ENCODE assay signal across 1 cellular context in the genomic region with DNA sequence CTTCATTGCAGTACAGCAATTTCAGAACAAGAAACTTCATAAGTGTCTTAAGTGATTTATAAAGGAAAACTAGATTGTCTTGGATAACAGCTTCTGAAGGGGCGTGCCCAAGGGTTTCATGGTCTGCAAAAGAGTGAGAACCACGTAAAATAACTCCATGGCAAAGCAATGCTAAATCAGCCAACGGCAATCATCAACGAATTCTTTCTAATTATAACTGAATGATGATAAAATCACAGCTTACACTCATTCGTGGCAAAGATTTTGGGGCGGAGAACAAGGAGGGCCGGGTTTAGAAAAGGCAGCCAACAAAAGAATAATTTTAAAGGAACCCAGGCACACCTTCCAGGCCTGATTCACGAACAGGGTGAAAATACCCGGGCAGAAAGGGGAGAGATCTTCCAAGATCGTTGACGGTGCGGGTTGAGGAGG.
TF ChIP-seq lines count a peak whose summit lies in the region.

No MANE protein-coding gene starts in this region.

TF ChIP-seq in HCT116, 20 proteins besides CTCF, POLR2A, EP300 and RAD21 (continued from another document):
- TF ChIP-seq, protein P1, sequence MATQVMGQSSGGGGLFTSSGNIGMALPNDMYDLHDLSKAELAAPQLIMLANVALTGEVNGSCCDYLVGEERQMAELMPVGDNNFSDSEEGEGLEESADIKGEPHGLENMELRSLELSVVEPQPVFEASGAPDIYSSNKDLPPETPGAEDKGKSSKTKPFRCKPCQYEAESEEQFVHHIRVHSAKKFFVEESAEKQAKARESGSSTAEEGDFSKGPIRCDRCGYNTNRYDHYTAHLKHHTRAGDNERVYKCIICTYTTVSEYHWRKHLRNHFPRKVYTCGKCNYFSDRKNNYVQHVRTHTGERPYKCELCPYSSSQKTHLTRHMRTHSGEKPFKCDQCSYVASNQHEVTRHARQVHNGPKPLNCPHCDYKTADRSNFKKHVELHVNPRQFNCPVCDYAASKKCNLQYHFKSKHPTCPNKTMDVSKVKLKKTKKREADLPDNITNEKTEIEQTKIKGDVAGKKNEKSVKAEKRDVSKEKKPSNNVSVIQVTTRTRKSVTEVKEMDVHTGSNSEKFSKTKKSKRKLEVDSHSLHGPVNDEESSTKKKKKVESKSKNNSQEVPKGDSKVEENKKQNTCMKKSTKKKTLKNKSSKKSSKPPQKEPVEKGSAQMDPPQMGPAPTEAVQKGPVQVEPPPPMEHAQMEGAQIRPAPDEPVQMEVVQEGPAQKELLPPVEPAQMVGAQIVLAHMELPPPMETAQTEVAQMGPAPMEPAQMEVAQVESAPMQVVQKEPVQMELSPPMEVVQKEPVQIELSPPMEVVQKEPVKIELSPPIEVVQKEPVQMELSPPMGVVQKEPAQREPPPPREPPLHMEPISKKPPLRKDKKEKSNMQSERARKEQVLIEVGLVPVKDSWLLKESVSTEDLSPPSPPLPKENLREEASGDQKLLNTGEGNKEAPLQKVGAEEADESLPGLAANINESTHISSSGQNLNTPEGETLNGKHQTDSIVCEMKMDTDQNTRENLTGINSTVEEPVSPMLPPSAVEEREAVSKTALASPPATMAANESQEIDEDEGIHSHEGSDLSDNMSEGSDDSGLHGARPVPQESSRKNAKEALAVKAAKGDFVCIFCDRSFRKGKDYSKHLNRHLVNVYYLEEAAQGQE (IDR thresholded peaks at IDR 0.05; ENCODE audit: low read depth): no peak
- TF ChIP-seq FOSL1 (IDR thresholded peaks at IDR 0.05; ENCODE audit: low read depth) (no peak), CBX3 (IDR thresholded peaks at IDR 0.05; ENCODE audit: low read depth) (no peak), EZH2 (IDR thresholded peaks at IDR 0.05) (no peak), SP1 (IDR thresholded peaks at IDR 0.05; ENCODE audit: low read depth) (no peak), ZFX (IDR thresholded peaks at IDR 0.05) (no peak)
- TF ChIP-seq, protein P2, sequence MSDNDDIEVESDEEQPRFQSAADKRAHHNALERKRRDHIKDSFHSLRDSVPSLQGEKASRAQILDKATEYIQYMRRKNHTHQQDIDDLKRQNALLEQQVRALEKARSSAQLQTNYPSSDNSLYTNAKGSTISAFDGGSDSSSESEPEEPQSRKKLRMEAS (IDR thresholded peaks at IDR 0.05): no peak
